In genomic region chr22:41197808-41198585, GRCh38 we compare ENCODE assay signal across 8 cellular contexts. TPM values are rescaled to one million over a fixed set of nuclear protein-coding genes. Genes with fewer than 3 reads are reported as not detected.
A peak's percentile ranks its signal among the peaks of the same experiment; 100 is the strongest.
DNase-seq lines count a peak whose midpoint lies in the region; ATAC-seq and TF ChIP-seq lines count a peak whose summit lies in the region.

No MANE protein-coding gene starts in this region.

- CTCF ChIA-PET in CD4-positive, alpha-beta T cell (lab: Charles Lee) = interaction anchor here (0.5 to 2.8 kb wide), 8 partner anchors 9 to 323 kb away, joined by 3 to 18 read pairs (median 4); partner anchors contain the start of gene RBX1

- TF ChIP-seq CTCF in CD4-positive, alpha-beta T cell (IDR thresholded peaks at IDR 0.05) = no peak
- peak in 1 of 2 experiments; percentile 1; a peak in 1 of 4 replicates for TF ChIP-seq CTCF in GM23338 (conservative IDR thresholded peaks at IDR 0.05; ENCODE audit: low read depth in 2 of 2)
- TF ChIP-seq CTCF in fibroblast of mammary gland (conservative IDR thresholded peaks at IDR 0.05; ENCODE audit: control insufficient read depth, insufficient read depth, low read depth, low read length) = no peak
- no peak for TF ChIP-seq CTCF in ovary (IDR thresholded peaks at IDR 0.05)

- POLR2A ChIA-PET in CD4-positive, alpha-beta T cell (lab: Charles Lee) = interaction anchor here (1.0 to 2.5 kb wide), 4 partner anchors 40 to 275 kb away, joined by 3 to 10 read pairs (median 4); partner anchors contain the start of gene RANGAP1

- peak overlapping the region; percentile 100 for H2AFZ ChIP-seq in GM23338

- H3K27me3 Mint-ChIP-seq in CD4-positive, alpha-beta T cell = no peaks in the 10 kb centered on the region
- H3K27me3 Mint-ChIP-seq in GM23338 (ENCODE audit: insufficient read depth, low read depth, poor library complexity) = peaks cover 27% of the 10 kb centered on the region

- H3K4me1 ChIP-seq in GM23338 (ENCODE audit: insufficient read depth) (no peaks in the 10 kb centered on the region; the same call in 1 of the 2 replicates), ovary (ENCODE audit: insufficient read depth) (peaks cover 2% of the 10 kb centered on the region)

- H3K4me1 Mint-ChIP-seq in CD4-positive, alpha-beta T cell (ENCODE audit: low read depth) = peaks cover 14% of the 10 kb centered on the region
- H3K4me1 Mint-ChIP-seq in GM23338 = no peaks in the 10 kb centered on the region; the same call in 1 of the 3 replicates

- no peaks in the 10 kb centered on the region for H3K9me2 ChIP-seq in GM23338 (ENCODE audit: insufficient read depth)

- no peaks in the 10 kb centered on the region for H4K20me1 ChIP-seq in GM23338 (replicated peaks; ENCODE audit: insufficient read depth)

- H3K27ac ChIP-seq in CD4-positive, alpha-beta T cell (ENCODE audit: low read depth, low read length) = no peak overlapping the region
- no peak overlapping the region for H3K27ac ChIP-seq in GM23338 (ENCODE audit: low read depth)
- H3K27ac ChIP-seq in ovary = peak overlapping the region in 1 of 2 donors; percentile 35

- H3F3A ChIP-seq in GM23338 (replicated peaks; ENCODE audit: low read depth) = peaks cover 12% of the 10 kb centered on the region

- H3K4me3 Mint-ChIP-seq in CD4-positive, alpha-beta T cell = peak overlapping the region; percentile 95
- peak overlapping the region; percentile 79 for H3K4me3 Mint-ChIP-seq in GM23338

- peaks cover under 1% of the 10 kb centered on the region for H3K27me3 ChIP-seq in CD4-positive, alpha-beta T cell (ENCODE audit: control insufficient read depth, insufficient read depth, low read length)
- H3K27me3 ChIP-seq in GM23338 (ENCODE audit: insufficient read depth) (peaks cover 32% of the 10 kb centered on the region), ovary (no peaks in the 10 kb centered on the region)

- ATAC-seq in CD4-positive, alpha-beta T cell (ENCODE audit: poor library complexity) = peak; percentile 62
- ATAC-seq in GM23338 (peak; percentile 66), GM18519 (IDR thresholded peaks at IDR 0.05; ENCODE audit: low FRiP score, unreplicated experiment) (no peak)

- intact Hi-C loops in CD4-positive, alpha-beta T cell (cut with DNase I, micrococcal nuclease) = loop anchor here (1.0 to 10.0 kb wide), 8 partner anchors 7 to 561 kb away; partner anchors contain the start of genes DESI1 (in 1 of the 2), EP300 (in 1 of the 2), L3MBTL2 (in 1 of the 2) and MRTFA (in 1 of the 2)
- intact Hi-C loops in ovary (cut with DNase I) = no loop called here

- H3K36me3 Mint-ChIP-seq in CD4-positive, alpha-beta T cell (ENCODE audit: low read depth) = no peaks in the 10 kb centered on the region
- no peaks in the 10 kb centered on the region for H3K36me3 Mint-ChIP-seq in GM23338 (ENCODE audit: low read depth)

- no peak for TF ChIP-seq EP300 in ovary (IDR thresholded peaks at IDR 0.05)

- TF ChIP-seq POLR2A in ovary (IDR thresholded peaks at IDR 0.05) = no peak

- H3K36me3 ChIP-seq in GM23338 (ENCODE audit: insufficient read depth) (no peaks in the 10 kb centered on the region), ovary (no peaks in the 10 kb centered on the region)

- peak overlapping the region; percentile 83 for H3K4me3 ChIP-seq in GM23338
- H3K4me3 ChIP-seq in fibroblast of mammary gland (ENCODE audit: control insufficient read depth, low read depth, low read length) = peak overlapping the region; percentile 72
- H3K4me3 ChIP-seq in ovary = peak overlapping the region; percentile 57

- H3K9me3 Mint-ChIP-seq in CD4-positive, alpha-beta T cell = no peaks in the 10 kb centered on the region
- peaks cover 2% of the 10 kb centered on the region; the same call in 2 of the 3 replicates for H3K9me3 Mint-ChIP-seq in GM23338

- peak overlapping the region; percentile 28 for H3K27ac Mint-ChIP-seq in CD4-positive, alpha-beta T cell
- H3K27ac Mint-ChIP-seq in GM23338 = no peak overlapping the region

- WGBS in ovary, 3 donors = 1 to 3% (median 2%) methylated on average over 19 of the region's 19 CpGs

- peak in 9 of 10 experiments; percentile 12 to 54 (median 37) for DNase-seq in CD4-positive, alpha-beta T cell
- peak; percentile 56 for DNase-seq in GM23338 (ENCODE audit: low spot score)
- peak; percentile 31 for DNase-seq in NCI-H2227 (lab: John Stamatoyannopoulos, UW; ENCODE audit: unreplicated experiment)
- DNase-seq in activated T-cell treated with anti-CD3 and anti-CD28 coated beads for 1 hour (ENCODE audit: low read depth) = peak; percentile 16
- DNase-seq in fibroblast of mammary gland (ENCODE audit: low read depth) = no peak
- peak in 1 of 5 donors; percentile 38 for DNase-seq in ovary
- no peak for DNase-seq in globus pallidus (ENCODE audit: low spot score)

- no peaks in the 10 kb centered on the region for H3K79me2 ChIP-seq in GM23338 (replicated peaks; ENCODE audit: insufficient read depth)

- H3K9me3 ChIP-seq in CD4-positive, alpha-beta T cell (ENCODE audit: control insufficient read depth, low read length) = no peaks in the 10 kb centered on the region
- no peaks in the 10 kb centered on the region for H3K9me3 ChIP-seq in ovary

- peak overlapping the region; percentile 98 for H3K4me2 ChIP-seq in GM23338

TF ChIP-seq in GM23338, 12 proteins besides CTCF, POLR2A, EP300 and RAD21:
- no peak for TF ChIP-seq JUNB (IDR thresholded peaks at IDR 0.05; ENCODE audit: unreplicated experiment)
- no peak for TF ChIP-seq CREB1 (CRISPR knock-in tag; IDR thresholded peaks at IDR 0.05; ENCODE audit: low read depth)
- TF ChIP-seq EZH2 (IDR thresholded peaks at IDR 0.05; ENCODE audit: low read depth, unreplicated experiment) = peak; percentile 44

RNA-seq across cellular contexts. Expression of gene L3MBTL2, which starts 7.1 kb away (rescaled TPM):
- 10 to 100 TPM; 16.4 to 17.5 TPM for total RNA-seq in CD4-positive, alpha-beta T cell
- total RNA-seq in GM23338 (2014; rRNA removed; shearing (Covaris generic)) = 23.4 and 27.1 TPM in 2 replicates
- 12.7 and 13.9 TPM in 2 replicates for polyA plus RNA-seq in GM23338 (2016; fragmentation: Nextera tagmentation; extraction: Ambion mirVana)
- 10 to 100 TPM in 6 of 7 donors, 1 to 10 TPM in 1; 8.9 to 32.1 (median 25.6) TPM for total RNA-seq in ovary
- 10 to 100 TPM; 14.8 to 20.7 TPM for polyA plus RNA-seq in ovary

RNA-seq across cellular contexts. Expression of gene CHADL, which starts 42.7 kb away (rescaled TPM):
- total RNA-seq in CD4-positive, alpha-beta T cell = 1 to 10 TPM; 1.7 to 1.8 TPM
- total RNA-seq in GM23338 (2014; rRNA removed; shearing (Covaris generic)) = 1.5 and 1.6 TPM in 2 replicates
- polyA plus RNA-seq in GM23338 (2016; fragmentation: Nextera tagmentation; extraction: Ambion mirVana) (0.70 TPM in 1 of 2 replicates, not detected in the other), ovary (1 to 10 TPM in 1 of 2 donors, under 1 TPM in 1; 0.08 to 4.4 TPM)
- total RNA-seq in ovary = 1 to 10 TPM; 1.7 to 6.2 (median 2.6) TPM

Comparison
In these comparisons a context has a peak if more than half of its experiments do, and no peak if none do; other contexts are left out.
1. DNase-seq: peak in CD4-positive, alpha-beta T cell (9 of 10), GM23338 (single experiment), NCI-H2227 (single experiment) and activated T-cell treated with anti-CD3 and anti-CD28 coated beads for 1 hour (single experiment); none in fibroblast of mammary gland (single experiment) and globus pallidus (single experiment).
2. intact Hi-C loops: an anchor here in CD4-positive, alpha-beta T cell (1.0 to 10.0 kb wide); none called in ovary.
3. Peak in every context shown above with its lines, with median percentiles within 50 percentile points of each other: H3K4me3 ChIP-seq.